Comparison of ENCODE assay signal across 1 cellular context in the genomic region with DNA sequence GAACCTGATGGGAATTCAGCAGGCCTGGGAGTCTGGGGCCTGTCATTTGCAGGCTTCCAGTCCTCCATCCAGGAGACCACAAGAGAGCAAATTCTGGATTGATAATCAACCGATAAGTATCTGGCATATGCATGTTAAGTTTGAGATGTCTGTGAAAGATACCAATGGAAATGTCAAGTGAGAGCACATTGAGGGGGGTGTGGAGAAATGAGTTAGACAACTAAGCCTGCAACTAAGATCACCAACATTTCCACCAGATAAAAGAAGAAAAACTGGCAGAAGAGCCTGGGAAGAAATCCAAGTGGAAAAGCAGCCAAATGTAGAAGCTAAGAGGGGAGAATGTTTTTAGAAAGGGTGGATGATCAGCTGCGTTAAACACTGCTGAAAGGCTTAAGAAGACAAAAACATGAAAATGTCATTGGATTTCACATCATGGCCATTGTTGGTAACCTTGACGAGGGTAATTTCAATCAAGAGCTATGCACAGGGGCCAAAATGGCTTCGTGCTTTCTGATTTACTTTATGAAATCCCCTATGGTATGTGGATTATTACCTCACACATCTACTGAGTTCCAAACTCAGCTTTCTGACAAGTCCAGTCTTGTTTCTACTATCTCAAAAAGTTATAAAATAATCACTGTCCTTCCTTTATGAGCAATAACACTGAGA.
TF ChIP-seq lines count a peak whose summit lies in the region.

No MANE protein-coding gene starts in this region.

TF ChIP-seq in SK-N-SH, 30 proteins besides CTCF, POLR2A, EP300 and RAD21 (continued from another document):
- TF ChIP-seq, protein P1, sequence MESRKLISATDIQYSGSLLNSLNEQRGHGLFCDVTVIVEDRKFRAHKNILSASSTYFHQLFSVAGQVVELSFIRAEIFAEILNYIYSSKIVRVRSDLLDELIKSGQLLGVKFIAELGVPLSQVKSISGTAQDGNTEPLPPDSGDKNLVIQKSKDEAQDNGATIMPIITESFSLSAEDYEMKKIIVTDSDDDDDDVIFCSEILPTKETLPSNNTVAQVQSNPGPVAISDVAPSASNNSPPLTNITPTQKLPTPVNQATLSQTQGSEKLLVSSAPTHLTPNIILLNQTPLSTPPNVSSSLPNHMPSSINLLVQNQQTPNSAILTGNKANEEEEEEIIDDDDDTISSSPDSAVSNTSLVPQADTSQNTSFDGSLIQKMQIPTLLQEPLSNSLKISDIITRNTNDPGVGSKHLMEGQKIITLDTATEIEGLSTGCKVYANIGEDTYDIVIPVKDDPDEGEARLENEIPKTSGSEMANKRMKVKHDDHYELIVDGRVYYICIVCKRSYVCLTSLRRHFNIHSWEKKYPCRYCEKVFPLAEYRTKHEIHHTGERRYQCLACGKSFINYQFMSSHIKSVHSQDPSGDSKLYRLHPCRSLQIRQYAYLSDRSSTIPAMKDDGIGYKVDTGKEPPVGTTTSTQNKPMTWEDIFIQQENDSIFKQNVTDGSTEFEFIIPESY (IDR thresholded peaks at IDR 0.05; ENCODE audit: borderline replicate concordance, low read depth) = no peak
- TF ChIP-seq CHD2 (IDR thresholded peaks at IDR 0.05; ENCODE audit: low read length, partially characterized antibody) (peak; percentile 18), SMC3 (IDR thresholded peaks at IDR 0.05; ENCODE audit: low read depth, low read length) (no peak; the same call in 1 of the 2 replicates), TEAD4 (IDR thresholded peaks at IDR 0.05; ENCODE audit: borderline replicate concordance, insufficient read depth) (peak; percentile 59; the same call in 1 of the 2 replicates), RCOR1 (IDR thresholded peaks at IDR 0.05; ENCODE audit: low read length) (no peak), FOSL2 (IDR thresholded peaks at IDR 0.05; ENCODE audit: borderline replicate concordance, low read depth) (no peak), GATA2 (CRISPR knock-in tag; IDR thresholded peaks at IDR 0.05) (peak; percentile 60; the same call in 1 of the 2 replicates), GABPA (IDR thresholded peaks at IDR 0.05; ENCODE audit: low read depth) (no peak), RFX5 (IDR thresholded peaks at IDR 0.05; ENCODE audit: low read length) (no peak), ELF1 (IDR thresholded peaks at IDR 0.05) (no peak), TAF1 (IDR thresholded peaks at IDR 0.05; ENCODE audit: borderline replicate concordance, low read depth, low read length) (no peak), RXRA (IDR thresholded peaks at IDR 0.05; ENCODE audit: borderline replicate concordance, low read depth) (no peak), SIN3A (IDR thresholded peaks at IDR 0.05; ENCODE audit: borderline replicate concordance, low read depth, low read length) (no peak), FOXM1 (IDR thresholded peaks at IDR 0.05; ENCODE audit: low read depth) (no peak), POLR2AphosphoS5 (IDR thresholded peaks at IDR 0.05; ENCODE audit: low read depth, low read length) (no peak), EZH2phosphoT487 (IDR thresholded peaks at IDR 0.05; ENCODE audit: borderline replicate concordance, low read depth) (no peak), MXI1 (IDR thresholded peaks at IDR 0.05; ENCODE audit: low read depth, low read length) (no peak), MEF2A (IDR thresholded peaks at IDR 0.05; ENCODE audit: borderline replicate concordance, low read depth) (no peak)
- TF ChIP-seq, protein P2, sequence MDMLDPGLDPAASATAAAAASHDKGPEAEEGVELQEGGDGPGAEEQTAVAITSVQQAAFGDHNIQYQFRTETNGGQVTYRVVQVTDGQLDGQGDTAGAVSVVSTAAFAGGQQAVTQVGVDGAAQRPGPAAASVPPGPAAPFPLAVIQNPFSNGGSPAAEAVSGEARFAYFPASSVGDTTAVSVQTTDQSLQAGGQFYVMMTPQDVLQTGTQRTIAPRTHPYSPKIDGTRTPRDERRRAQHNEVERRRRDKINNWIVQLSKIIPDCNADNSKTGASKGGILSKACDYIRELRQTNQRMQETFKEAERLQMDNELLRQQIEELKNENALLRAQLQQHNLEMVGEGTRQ (IDR thresholded peaks at IDR 0.05; ENCODE audit: borderline replicate concordance, low read depth, low read length) = no peak
- TF ChIP-seq, protein P3, sequence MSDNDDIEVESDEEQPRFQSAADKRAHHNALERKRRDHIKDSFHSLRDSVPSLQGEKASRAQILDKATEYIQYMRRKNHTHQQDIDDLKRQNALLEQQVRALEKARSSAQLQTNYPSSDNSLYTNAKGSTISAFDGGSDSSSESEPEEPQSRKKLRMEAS (IDR thresholded peaks at IDR 0.05; ENCODE audit: low read depth) = no peak
- TF ChIP-seq, protein P4, sequence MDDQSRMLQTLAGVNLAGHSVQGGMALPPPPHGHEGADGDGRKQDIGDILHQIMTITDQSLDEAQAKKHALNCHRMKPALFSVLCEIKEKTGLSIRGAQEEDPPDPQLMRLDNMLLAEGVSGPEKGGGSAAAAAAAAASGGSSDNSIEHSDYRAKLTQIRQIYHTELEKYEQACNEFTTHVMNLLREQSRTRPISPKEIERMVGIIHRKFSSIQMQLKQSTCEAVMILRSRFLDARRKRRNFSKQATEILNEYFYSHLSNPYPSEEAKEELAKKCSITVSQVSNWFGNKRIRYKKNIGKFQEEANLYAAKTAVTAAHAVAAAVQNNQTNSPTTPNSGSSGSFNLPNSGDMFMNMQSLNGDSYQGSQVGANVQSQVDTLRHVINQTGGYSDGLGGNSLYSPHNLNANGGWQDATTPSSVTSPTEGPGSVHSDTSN (IDR thresholded peaks at IDR 0.05) = peak; percentile 64
- TF ChIP-seq, protein P5, sequence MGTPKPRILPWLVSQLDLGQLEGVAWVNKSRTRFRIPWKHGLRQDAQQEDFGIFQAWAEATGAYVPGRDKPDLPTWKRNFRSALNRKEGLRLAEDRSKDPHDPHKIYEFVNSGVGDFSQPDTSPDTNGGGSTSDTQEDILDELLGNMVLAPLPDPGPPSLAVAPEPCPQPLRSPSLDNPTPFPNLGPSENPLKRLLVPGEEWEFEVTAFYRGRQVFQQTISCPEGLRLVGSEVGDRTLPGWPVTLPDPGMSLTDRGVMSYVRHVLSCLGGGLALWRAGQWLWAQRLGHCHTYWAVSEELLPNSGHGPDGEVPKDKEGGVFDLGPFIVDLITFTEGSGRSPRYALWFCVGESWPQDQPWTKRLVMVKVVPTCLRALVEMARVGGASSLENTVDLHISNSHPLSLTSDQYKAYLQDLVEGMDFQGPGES (IDR thresholded peaks at IDR 0.05; ENCODE audit: low read depth, low read length) = no peak
- TF ChIP-seq, protein P6, sequence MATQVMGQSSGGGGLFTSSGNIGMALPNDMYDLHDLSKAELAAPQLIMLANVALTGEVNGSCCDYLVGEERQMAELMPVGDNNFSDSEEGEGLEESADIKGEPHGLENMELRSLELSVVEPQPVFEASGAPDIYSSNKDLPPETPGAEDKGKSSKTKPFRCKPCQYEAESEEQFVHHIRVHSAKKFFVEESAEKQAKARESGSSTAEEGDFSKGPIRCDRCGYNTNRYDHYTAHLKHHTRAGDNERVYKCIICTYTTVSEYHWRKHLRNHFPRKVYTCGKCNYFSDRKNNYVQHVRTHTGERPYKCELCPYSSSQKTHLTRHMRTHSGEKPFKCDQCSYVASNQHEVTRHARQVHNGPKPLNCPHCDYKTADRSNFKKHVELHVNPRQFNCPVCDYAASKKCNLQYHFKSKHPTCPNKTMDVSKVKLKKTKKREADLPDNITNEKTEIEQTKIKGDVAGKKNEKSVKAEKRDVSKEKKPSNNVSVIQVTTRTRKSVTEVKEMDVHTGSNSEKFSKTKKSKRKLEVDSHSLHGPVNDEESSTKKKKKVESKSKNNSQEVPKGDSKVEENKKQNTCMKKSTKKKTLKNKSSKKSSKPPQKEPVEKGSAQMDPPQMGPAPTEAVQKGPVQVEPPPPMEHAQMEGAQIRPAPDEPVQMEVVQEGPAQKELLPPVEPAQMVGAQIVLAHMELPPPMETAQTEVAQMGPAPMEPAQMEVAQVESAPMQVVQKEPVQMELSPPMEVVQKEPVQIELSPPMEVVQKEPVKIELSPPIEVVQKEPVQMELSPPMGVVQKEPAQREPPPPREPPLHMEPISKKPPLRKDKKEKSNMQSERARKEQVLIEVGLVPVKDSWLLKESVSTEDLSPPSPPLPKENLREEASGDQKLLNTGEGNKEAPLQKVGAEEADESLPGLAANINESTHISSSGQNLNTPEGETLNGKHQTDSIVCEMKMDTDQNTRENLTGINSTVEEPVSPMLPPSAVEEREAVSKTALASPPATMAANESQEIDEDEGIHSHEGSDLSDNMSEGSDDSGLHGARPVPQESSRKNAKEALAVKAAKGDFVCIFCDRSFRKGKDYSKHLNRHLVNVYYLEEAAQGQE (IDR thresholded peaks at IDR 0.05; ENCODE audit: low read depth, low read length) = no peak
- TF ChIP-seq, protein P7, sequence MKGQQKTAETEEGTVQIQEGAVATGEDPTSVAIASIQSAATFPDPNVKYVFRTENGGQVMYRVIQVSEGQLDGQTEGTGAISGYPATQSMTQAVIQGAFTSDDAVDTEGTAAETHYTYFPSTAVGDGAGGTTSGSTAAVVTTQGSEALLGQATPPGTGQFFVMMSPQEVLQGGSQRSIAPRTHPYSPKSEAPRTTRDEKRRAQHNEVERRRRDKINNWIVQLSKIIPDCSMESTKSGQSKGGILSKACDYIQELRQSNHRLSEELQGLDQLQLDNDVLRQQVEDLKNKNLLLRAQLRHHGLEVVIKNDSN (IDR thresholded peaks at IDR 0.05; ENCODE audit: borderline replicate concordance, low read depth) = no peak
